ENCODE assay signal across 16 cellular contexts in the genomic region with DNA sequence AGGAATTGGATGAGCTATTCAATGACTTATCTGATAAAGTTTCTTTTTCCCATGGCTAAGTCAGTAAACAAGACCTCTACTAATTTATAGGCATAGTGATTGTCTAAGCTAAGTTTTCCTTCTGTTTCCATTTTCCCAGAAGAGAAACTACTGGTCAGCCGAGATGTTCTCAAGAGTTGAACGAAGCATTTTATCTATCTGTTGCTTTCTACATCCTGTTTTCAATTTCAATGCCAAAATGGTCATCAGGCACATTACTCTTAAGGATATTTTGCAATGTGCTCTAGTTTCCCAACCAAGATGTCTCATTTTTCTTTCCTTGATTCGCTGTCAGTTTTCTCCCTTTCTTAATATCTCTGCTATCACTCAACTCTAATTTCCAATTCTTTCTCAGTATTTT.
DNase-seq lines count a peak whose midpoint lies in the region; ATAC-seq, FAIRE-seq and TF ChIP-seq lines count a peak whose summit lies in the region.
"Had no signal": no experiment of that assay in that cellular context is flagged by ENCODE, and none has a peak within 500 bp of the region (broad histone marks: within the 10 kb centered on the region; RNA-seq: fewer than 3 reads in every experiment).

No MANE protein-coding gene starts in this region.

- no peaks in the 10 kb centered on the region for H3K36me3 ChIP-seq in neuronal stem cell (replicated peaks in 1 of 2; ENCODE audit: control insufficient read depth in 2 of 2, insufficient read depth in 2 of 2, low read length in 2 of 2)
- H3K36me3 ChIP-seq in hepatocyte (replicated peaks; ENCODE audit: insufficient read depth, low read depth), result no peaks in the 10 kb centered on the region
- H3K36me3 ChIP-seq: brain microvascular endothelial cell had no signal

- H4K91ac ChIP-seq in neuronal stem cell (ENCODE audit: low read depth, low read length, poor library complexity), result no peak overlapping the region

- no peak overlapping the region for H3K14ac ChIP-seq in neuronal stem cell (ENCODE audit: low read length)

- H3K4me1 ChIP-seq in neuronal stem cell (ENCODE audit: control insufficient read depth in 2 of 2, insufficient read depth in 1 of 2, low read depth in 1 of 2, low read length in 2 of 2) (peaks cover 0 to 7% of the 10 kb centered on the region in 2 donors), hepatocyte (ENCODE audit: insufficient read depth) (no peaks in the 10 kb centered on the region)

- H3K9me3 ChIP-seq in neuronal stem cell (replicated peaks in 1 of 2; ENCODE audit: control insufficient read depth in 2 of 2, insufficient read depth in 1 of 2, low read depth in 1 of 2, low read length in 2 of 2), result no peaks in the 10 kb centered on the region
- no peaks in the 10 kb centered on the region for H3K9me3 ChIP-seq in hepatocyte (ENCODE audit: low read depth)

- H3K4me2 ChIP-seq in neuronal stem cell (ENCODE audit: insufficient read depth, low read length, poor library complexity, severe bottlenecking) (no peak overlapping the region), hepatocyte (no peak overlapping the region)

- H3K9ac ChIP-seq in neuronal stem cell (ENCODE audit: low read depth, low read length, poor library complexity), result no peak overlapping the region

- no peak for TF ChIP-seq CTCF in AG09309 (IDR thresholded peaks at IDR 0.05; ENCODE audit: control insufficient read depth, insufficient read depth, low read depth, low read length, missing control alignments)
- no peak for TF ChIP-seq CTCF in hepatocyte (IDR thresholded peaks at IDR 0.05; ENCODE audit: poor library complexity)

- no peak overlapping the region for H4K8ac ChIP-seq in neuronal stem cell (ENCODE audit: low read depth, low read length)

- H2BK12ac ChIP-seq in neuronal stem cell (ENCODE audit: low read length), result no peak overlapping the region

- H2AFZ ChIP-seq in neuronal stem cell (ENCODE audit: low read length) (peak overlapping the region; percentile 3), hepatocyte (no peak overlapping the region)

- H3K79me2 ChIP-seq in hepatocyte, result no peaks in the 10 kb centered on the region

- no peak overlapping the region for H3K18ac ChIP-seq in neuronal stem cell (ENCODE audit: low read length)

- H3K27ac ChIP-seq in neuronal stem cell (replicated peaks; ENCODE audit: low read length) (no peak overlapping the region), hepatocyte (no peak overlapping the region)
- H3K27ac ChIP-seq: brain microvascular endothelial cell had no signal

- H3K79me1 ChIP-seq in neuronal stem cell (ENCODE audit: low read depth, low read length), result no peaks in the 10 kb centered on the region

- no peak overlapping the region for H2BK15ac ChIP-seq in neuronal stem cell (ENCODE audit: low read length)

- H3K4ac ChIP-seq in neuronal stem cell (ENCODE audit: low read length), result no peak overlapping the region

- WGBS in neuronal stem cell (ENCODE audit: extremely low coverage in 2 of 2, insufficient read length in 2 of 2, insufficient replicate concordance in 1 of 2), 2 donors, result 100% methylated on average over 1 of the region's 3 CpGs; no CpG with 5 or more reads in 1 of the 2 donors
- 73% methylated on average over 3 of the region's 3 CpGs for WGBS in hepatocyte (ENCODE audit: low lambda C conversion rate, missing lambda C conversion rate)

- H2BK120ac ChIP-seq in neuronal stem cell (ENCODE audit: low read depth, low read length), result no peak overlapping the region

- no peak for ATAC-seq in GM21825 (IDR thresholded peaks at IDR 0.05; ENCODE audit: unreplicated experiment)

- H4K20me1 ChIP-seq in hepatocyte (ENCODE audit: insufficient read depth, poor library complexity, severe bottlenecking), result no peaks in the 10 kb centered on the region

- no peak overlapping the region for H2AK5ac ChIP-seq in neuronal stem cell (ENCODE audit: low read depth, low read length)

- H3K23ac ChIP-seq in neuronal stem cell (ENCODE audit: low read depth, low read length, poor library complexity), result no peak overlapping the region

- peak; percentile 23 for FAIRE-seq in endometrium (lab: Jason Lieb, UNC)
- FAIRE-seq: islet of Langerhans, urothelium cell line had no signal

- H2BK5ac ChIP-seq in neuronal stem cell (ENCODE audit: low read length), result no peak overlapping the region

- DNase-seq in AG09309 (ENCODE audit: low read depth) (peak; percentile 46), HCEC 1CT (peak; percentile 33), neuronal stem cell (ENCODE audit: low spot score) (no peak), hepatocyte (ENCODE audit: low spot score) (no peak), ecto neural progenitor cell (ENCODE audit: low spot score) (no peak), SHP77 (lab: John Stamatoyannopoulos, UW) (no peak)
- DNase-seq: activated T-cell treated with anti-CD3 and anti-CD28 coated beads, Interleukin-2, amount 50 U/mL, for 48 hours; brain microvascular endothelial cell; DMS79 treated with DMSO at 0.1 percent for 48 hours; NCI-H446 treated with DMSO at 0.1 percent for 48 hours; SHP77 treated with DMSO at 0.1 percent for 48 hours had no signal

- H3K9me2 ChIP-seq in hepatocyte (replicated peaks; ENCODE audit: insufficient read depth), result no peaks in the 10 kb centered on the region

- H3K27me3 ChIP-seq in neuronal stem cell (ENCODE audit: control insufficient read depth in 3 of 3, insufficient read depth in 3 of 3, low read depth in 1 of 3, low read length in 3 of 3) (no peaks in the 10 kb centered on the region), hepatocyte (no peaks in the 10 kb centered on the region)
- H3K27me3 ChIP-seq: brain microvascular endothelial cell had no signal

- H3K4me3 ChIP-seq in AG09309 (ENCODE audit: control insufficient read depth, low read depth, low read length) (no peak overlapping the region; the same call in 1 of the 2 replicates), neuronal stem cell (ENCODE audit: low read length in 2 of 2) (no peak overlapping the region), hepatocyte (no peak overlapping the region)
- H3K4me3 ChIP-seq: skin epidermis had no signal

Comparison
In these comparisons a context has a peak if more than half of its experiments do, and no peak if none do; other contexts are left out.
1. DNase-seq: peak in AG09309 (single experiment) and HCEC 1CT (single experiment); none in neuronal stem cell (single experiment), hepatocyte (single experiment), ecto neural progenitor cell (single experiment) and SHP77 (0 of 2).